ENCODE assay signal across 18 cellular contexts in genomic region chr3:187900961-187901755, GRCh38.
DNase-seq lines count a peak whose midpoint lies in the region; ATAC-seq and TF ChIP-seq lines count a peak whose summit lies in the region.
"Had no signal": no experiment of that assay in that cellular context is flagged by ENCODE, and none has a peak within 500 bp of the region (broad histone marks: within the 10 kb centered on the region; RNA-seq: fewer than 3 reads in every experiment).

No MANE protein-coding gene starts in this region.

- H3K36me3 Mint-ChIP-seq in immature natural killer cell: no peaks in the 10 kb centered on the region

- no peaks in the 10 kb centered on the region for H3K9me3 ChIP-seq in right cardiac atrium (ENCODE audit: control insufficient read depth, low read length)
- H3K9me3 ChIP-seq: Peyer's patch had no signal

- peak overlapping the region in 4 of 5 donors; percentile 41 to 81 (median 73) for H3K4me3 Mint-ChIP-seq in immature natural killer cell

- no peak for TF ChIP-seq CTCF in GM10266 (IDR thresholded peaks at IDR 0.05; ENCODE audit: control insufficient read depth, insufficient read depth, low read depth, missing control alignments)

- WGBS in right cardiac atrium: 83% methylated on average over 5 of the region's 5 CpGs

- H3K4me1 ChIP-seq in right cardiac atrium (ENCODE audit: control insufficient read depth, insufficient read depth, low read length): peaks cover 5% of the 10 kb centered on the region
- H3K4me1 ChIP-seq: BLaER1 treated with 17β-estradiol and CSF1 and Interleukin-3, amounts not matched to agents 10 nM and 100 nM; Peyer's patch had no signal

- intact Hi-C loops in right cardiac atrium (cut with DNase I): no loop called here

- peak overlapping the region in 1 of 6 donors; percentile 77 for H3K27ac Mint-ChIP-seq in immature natural killer cell

- ATAC-seq in GM18861 (IDR thresholded peaks at IDR 0.05; ENCODE audit: unreplicated experiment): peak; percentile 47
- peak; percentile 51 for ATAC-seq in GM21529 (IDR thresholded peaks at IDR 0.05; ENCODE audit: unreplicated experiment)
- ATAC-seq in right cardiac atrium: no peak

- DNase-seq in NCI-H1417 (lab: John Stamatoyannopoulos, UW) (peak; percentile 34 to 84 (median 50)), immature natural killer cell (no peak), NCI-H2227 (lab: John Stamatoyannopoulos, UW; ENCODE audit: unreplicated experiment) (no peak), right cardiac atrium (no peak), GM10266 (ENCODE audit: extremely low spot score) (no peak)
- DNase-seq: activated naive CD4-positive, alpha-beta T cell treated with Interleukin-2 at 50 U/mL for 16 hours; brain microvascular endothelial cell; DND-41; effector CD4-positive, alpha-beta T cell; hypothalamus; NCI-H146; NCI-H446 treated with DMSO at 0.1 percent for 48 hours; SW 1271 had no signal

- peaks cover 9 to 15% of the 10 kb centered on the region in 2 donors for H3K4me1 Mint-ChIP-seq in immature natural killer cell

- peaks cover 0 to 5% (median 0%) of the 10 kb centered on the region in 3 donors for H3K27me3 Mint-ChIP-seq in immature natural killer cell (ENCODE audit: low read depth in 3 of 3)

- H3K9me3 Mint-ChIP-seq in immature natural killer cell: no peaks in the 10 kb centered on the region

- H3K27me3 ChIP-seq in right cardiac atrium (ENCODE audit: control insufficient read depth, insufficient read depth): no peaks in the 10 kb centered on the region
- H3K27me3 ChIP-seq: BLaER1 treated with 17β-estradiol and CSF1 and Interleukin-3, amounts not matched to agents 10 nM and 100 nM; brain microvascular endothelial cell; Peyer's patch had no signal

- H3K4me3 ChIP-seq in right cardiac atrium (ENCODE audit: low read length): no peak overlapping the region
- H3K4me3 ChIP-seq: BLaER1 treated with 17β-estradiol and CSF1 and Interleukin-3, amounts not matched to agents 10 nM and 100 nM; Peyer's patch; smooth muscle cell had no signal

- no peak overlapping the region for H3K27ac ChIP-seq in right cardiac atrium (ENCODE audit: low read length)
- H3K27ac ChIP-seq: BLaER1 treated with 17β-estradiol and CSF1 and Interleukin-3, amounts not matched to agents 10 nM and 100 nM; brain microvascular endothelial cell; Peyer's patch had no signal

Comparison
In these comparisons a context has a peak if more than half of its experiments do, and no peak if none do; other contexts are left out.
1. ATAC-seq: peak in GM18861 (single experiment) and GM21529 (single experiment); none in right cardiac atrium (0 of 2).
2. DNase-seq: peak in NCI-H1417 (3 of 3); none in immature natural killer cell (0 of 3), NCI-H2227 (single experiment), right cardiac atrium (0 of 3) and GM10266 (single experiment).